ENCODE assay signal across 1 cellular context in the genomic region with DNA sequence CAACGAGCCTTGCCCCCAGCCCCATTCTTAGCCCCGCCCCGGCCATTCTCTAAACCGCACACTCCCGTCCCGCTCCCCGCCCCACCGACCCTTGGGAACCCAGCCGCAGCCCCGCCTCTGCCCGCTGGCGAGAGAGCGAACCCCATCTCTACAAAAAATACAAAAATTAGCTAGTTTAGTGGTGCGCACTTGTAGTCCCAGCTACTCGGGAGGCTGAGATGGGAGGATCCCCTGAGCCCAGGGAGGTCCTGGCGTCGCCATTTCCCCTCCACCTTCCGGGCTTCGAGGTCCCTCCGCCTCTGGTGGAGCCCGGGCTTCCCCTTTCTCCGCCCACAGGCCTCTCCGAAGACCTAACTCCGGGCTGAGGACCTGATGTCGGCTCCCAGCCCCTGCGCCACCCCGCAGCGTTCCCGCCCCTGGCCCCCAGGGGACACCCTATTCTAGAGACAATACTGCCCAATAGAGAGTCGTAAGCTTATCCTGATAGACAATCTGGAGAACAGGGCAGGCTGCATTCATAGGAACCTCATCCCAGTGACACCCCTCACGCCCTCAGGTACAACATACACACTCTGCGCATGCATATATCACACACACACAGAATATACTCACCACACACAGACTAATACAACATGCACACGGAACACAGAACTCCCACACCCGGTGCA.
TF ChIP-seq lines count a peak whose summit lies in the region.

No MANE protein-coding gene starts in this region.

TF ChIP-seq in K562, 482 proteins besides CTCF, POLR2A, EP300 and RAD21 (continued from another document and continues in another):
- TF ChIP-seq, protein P1, sequence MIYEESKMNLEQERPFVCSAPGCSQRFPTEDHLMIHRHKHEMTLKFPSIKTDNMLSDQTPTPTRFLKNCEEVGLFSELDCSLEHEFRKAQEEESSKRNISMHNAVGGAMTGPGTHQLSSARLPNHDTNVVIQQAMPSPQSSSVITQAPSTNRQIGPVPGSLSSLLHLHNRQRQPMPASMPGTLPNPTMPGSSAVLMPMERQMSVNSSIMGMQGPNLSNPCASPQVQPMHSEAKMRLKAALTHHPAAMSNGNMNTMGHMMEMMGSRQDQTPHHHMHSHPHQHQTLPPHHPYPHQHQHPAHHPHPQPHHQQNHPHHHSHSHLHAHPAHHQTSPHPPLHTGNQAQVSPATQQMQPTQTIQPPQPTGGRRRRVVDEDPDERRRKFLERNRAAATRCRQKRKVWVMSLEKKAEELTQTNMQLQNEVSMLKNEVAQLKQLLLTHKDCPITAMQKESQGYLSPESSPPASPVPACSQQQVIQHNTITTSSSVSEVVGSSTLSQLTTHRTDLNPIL (CRISPR knock-in tag; IDR thresholded peaks at IDR 0.05): no peak
- TF ChIP-seq BRF1 (IDR thresholded peaks at IDR 0.05; ENCODE audit: borderline replicate concordance, extremely low read depth, insufficient read length): no peak
- TF ChIP-seq ZNF785 (CRISPR knock-in tag; IDR thresholded peaks at IDR 0.05): no peak
- TF ChIP-seq TOE1 (IDR thresholded peaks at IDR 0.05; ENCODE audit: borderline replicate concordance): no peak
- TF ChIP-seq TOE1 (CRISPR knock-in tag; IDR thresholded peaks at IDR 0.05; ENCODE audit: borderline replicate concordance, low read depth): no peak
- no peak for TF ChIP-seq BACH1 (tag; IDR thresholded peaks at IDR 0.05)
- no peak for TF ChIP-seq BMI1 (IDR thresholded peaks at IDR 0.05; ENCODE audit: low read length)
- TF ChIP-seq, protein P2, sequence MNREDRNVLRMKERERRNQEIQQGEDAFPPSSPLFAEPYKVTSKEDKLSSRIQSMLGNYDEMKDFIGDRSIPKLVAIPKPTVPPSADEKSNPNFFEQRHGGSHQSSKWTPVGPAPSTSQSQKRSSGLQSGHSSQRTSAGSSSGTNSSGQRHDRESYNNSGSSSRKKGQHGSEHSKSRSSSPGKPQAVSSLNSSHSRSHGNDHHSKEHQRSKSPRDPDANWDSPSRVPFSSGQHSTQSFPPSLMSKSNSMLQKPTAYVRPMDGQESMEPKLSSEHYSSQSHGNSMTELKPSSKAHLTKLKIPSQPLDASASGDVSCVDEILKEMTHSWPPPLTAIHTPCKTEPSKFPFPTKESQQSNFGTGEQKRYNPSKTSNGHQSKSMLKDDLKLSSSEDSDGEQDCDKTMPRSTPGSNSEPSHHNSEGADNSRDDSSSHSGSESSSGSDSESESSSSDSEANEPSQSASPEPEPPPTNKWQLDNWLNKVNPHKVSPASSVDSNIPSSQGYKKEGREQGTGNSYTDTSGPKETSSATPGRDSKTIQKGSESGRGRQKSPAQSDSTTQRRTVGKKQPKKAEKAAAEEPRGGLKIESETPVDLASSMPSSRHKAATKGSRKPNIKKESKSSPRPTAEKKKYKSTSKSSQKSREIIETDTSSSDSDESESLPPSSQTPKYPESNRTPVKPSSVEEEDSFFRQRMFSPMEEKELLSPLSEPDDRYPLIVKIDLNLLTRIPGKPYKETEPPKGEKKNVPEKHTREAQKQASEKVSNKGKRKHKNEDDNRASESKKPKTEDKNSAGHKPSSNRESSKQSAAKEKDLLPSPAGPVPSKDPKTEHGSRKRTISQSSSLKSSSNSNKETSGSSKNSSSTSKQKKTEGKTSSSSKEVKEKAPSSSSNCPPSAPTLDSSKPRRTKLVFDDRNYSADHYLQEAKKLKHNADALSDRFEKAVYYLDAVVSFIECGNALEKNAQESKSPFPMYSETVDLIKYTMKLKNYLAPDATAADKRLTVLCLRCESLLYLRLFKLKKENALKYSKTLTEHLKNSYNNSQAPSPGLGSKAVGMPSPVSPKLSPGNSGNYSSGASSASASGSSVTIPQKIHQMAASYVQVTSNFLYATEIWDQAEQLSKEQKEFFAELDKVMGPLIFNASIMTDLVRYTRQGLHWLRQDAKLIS (CRISPR knock-in tag; IDR thresholded peaks at IDR 0.05): no peak; the same call in 1 of the 2 replicates
- TF ChIP-seq, protein P3, sequence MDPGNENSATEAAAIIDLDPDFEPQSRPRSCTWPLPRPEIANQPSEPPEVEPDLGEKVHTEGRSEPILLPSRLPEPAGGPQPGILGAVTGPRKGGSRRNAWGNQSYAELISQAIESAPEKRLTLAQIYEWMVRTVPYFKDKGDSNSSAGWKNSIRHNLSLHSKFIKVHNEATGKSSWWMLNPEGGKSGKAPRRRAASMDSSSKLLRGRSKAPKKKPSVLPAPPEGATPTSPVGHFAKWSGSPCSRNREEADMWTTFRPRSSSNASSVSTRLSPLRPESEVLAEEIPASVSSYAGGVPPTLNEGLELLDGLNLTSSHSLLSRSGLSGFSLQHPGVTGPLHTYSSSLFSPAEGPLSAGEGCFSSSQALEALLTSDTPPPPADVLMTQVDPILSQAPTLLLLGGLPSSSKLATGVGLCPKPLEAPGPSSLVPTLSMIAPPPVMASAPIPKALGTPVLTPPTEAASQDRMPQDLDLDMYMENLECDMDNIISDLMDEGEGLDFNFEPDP (CRISPR knock-in tag; IDR thresholded peaks at IDR 0.05): no peak
- TF ChIP-seq HMGN3 (IDR thresholded peaks at IDR 0.05; ENCODE audit: borderline replicate concordance, extremely low read depth, insufficient read length, low read depth, low read length): peak; percentile 51
- no peak for TF ChIP-seq ZNF444 (CRISPR knock-in tag; IDR thresholded peaks at IDR 0.05)
- TF ChIP-seq, protein P4, sequence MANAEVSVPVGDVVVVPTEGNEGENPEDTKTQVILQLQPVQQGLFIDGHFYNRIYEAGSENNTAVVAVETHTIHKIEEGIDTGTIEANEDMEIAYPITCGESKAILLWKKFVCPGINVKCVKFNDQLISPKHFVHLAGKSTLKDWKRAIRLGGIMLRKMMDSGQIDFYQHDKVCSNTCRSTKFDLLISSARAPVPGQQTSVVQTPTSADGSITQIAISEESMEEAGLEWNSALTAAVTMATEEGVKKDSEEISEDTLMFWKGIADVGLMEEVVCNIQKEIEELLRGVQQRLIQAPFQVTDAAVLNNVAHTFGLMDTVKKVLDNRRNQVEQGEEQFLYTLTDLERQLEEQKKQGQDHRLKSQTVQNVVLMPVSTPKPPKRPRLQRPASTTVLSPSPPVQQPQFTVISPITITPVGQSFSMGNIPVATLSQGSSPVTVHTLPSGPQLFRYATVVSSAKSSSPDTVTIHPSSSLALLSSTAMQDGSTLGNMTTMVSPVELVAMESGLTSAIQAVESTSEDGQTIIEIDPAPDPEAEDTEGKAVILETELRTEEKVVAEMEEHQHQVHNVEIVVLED (CRISPR knock-in tag; IDR thresholded peaks at IDR 0.05): no peak
- no peak for TF ChIP-seq ZNF584 (CRISPR knock-in tag; IDR thresholded peaks at IDR 0.05; ENCODE audit: low read depth)
- TF ChIP-seq SMAD3 (CRISPR knock-in tag; conservative IDR thresholded peaks at IDR 0.05): no peak
- TF ChIP-seq, protein P5, sequence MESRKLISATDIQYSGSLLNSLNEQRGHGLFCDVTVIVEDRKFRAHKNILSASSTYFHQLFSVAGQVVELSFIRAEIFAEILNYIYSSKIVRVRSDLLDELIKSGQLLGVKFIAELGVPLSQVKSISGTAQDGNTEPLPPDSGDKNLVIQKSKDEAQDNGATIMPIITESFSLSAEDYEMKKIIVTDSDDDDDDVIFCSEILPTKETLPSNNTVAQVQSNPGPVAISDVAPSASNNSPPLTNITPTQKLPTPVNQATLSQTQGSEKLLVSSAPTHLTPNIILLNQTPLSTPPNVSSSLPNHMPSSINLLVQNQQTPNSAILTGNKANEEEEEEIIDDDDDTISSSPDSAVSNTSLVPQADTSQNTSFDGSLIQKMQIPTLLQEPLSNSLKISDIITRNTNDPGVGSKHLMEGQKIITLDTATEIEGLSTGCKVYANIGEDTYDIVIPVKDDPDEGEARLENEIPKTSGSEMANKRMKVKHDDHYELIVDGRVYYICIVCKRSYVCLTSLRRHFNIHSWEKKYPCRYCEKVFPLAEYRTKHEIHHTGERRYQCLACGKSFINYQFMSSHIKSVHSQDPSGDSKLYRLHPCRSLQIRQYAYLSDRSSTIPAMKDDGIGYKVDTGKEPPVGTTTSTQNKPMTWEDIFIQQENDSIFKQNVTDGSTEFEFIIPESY (CRISPR knock-in tag; IDR thresholded peaks at IDR 0.05): no peak
- TF ChIP-seq, protein P6, sequence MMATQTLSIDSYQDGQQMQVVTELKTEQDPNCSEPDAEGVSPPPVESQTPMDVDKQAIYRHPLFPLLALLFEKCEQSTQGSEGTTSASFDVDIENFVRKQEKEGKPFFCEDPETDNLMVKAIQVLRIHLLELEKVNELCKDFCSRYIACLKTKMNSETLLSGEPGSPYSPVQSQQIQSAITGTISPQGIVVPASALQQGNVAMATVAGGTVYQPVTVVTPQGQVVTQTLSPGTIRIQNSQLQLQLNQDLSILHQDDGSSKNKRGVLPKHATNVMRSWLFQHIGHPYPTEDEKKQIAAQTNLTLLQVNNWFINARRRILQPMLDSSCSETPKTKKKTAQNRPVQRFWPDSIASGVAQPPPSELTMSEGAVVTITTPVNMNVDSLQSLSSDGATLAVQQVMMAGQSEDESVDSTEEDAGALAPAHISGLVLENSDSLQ (IDR thresholded peaks at IDR 0.05): peak; percentile 58; the same call in 1 of the 2 replicates
- TF ChIP-seq ZNF41 (CRISPR knock-in tag; conservative IDR thresholded peaks at IDR 0.05): no peak
- TF ChIP-seq HDAC6 (IDR thresholded peaks at IDR 0.05; ENCODE audit: low read depth, low read length): no peak
- TF ChIP-seq KDM1A (IDR thresholded peaks at IDR 0.05): no peak; a peak in 1 of 4 replicates
- TF ChIP-seq, protein P7, sequence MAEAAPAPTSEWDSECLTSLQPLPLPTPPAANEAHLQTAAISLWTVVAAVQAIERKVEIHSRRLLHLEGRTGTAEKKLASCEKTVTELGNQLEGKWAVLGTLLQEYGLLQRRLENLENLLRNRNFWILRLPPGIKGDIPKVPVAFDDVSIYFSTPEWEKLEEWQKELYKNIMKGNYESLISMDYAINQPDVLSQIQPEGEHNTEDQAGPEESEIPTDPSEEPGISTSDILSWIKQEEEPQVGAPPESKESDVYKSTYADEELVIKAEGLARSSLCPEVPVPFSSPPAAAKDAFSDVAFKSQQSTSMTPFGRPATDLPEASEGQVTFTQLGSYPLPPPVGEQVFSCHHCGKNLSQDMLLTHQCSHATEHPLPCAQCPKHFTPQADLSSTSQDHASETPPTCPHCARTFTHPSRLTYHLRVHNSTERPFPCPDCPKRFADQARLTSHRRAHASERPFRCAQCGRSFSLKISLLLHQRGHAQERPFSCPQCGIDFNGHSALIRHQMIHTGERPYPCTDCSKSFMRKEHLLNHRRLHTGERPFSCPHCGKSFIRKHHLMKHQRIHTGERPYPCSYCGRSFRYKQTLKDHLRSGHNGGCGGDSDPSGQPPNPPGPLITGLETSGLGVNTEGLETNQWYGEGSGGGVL (CRISPR knock-in tag; IDR thresholded peaks at IDR 0.05): no peak
- TF ChIP-seq, protein P8, sequence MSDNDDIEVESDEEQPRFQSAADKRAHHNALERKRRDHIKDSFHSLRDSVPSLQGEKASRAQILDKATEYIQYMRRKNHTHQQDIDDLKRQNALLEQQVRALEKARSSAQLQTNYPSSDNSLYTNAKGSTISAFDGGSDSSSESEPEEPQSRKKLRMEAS (CRISPR knock-in tag; IDR thresholded peaks at IDR 0.05): no peak
- TF ChIP-seq EGR1 (conservative IDR thresholded peaks at IDR 0.05): peak; percentile 41
- no peak for TF ChIP-seq ETV6 (IDR thresholded peaks at IDR 0.05; ENCODE audit: borderline replicate concordance in 1 of 2, low read depth in 2 of 2, low read length in 1 of 2)
- no peak for TF ChIP-seq ETV6 (CRISPR knock-in tag; IDR thresholded peaks at IDR 0.05; ENCODE audit: borderline replicate concordance)
- no peak for TF ChIP-seq ZNF184 (CRISPR knock-in tag; IDR thresholded peaks at IDR 0.05)
- no peak for TF ChIP-seq JUND (IDR thresholded peaks at IDR 0.05; ENCODE audit: borderline replicate concordance, low read depth, low read length)
- no peak; the same call in 2 of the 3 replicates for TF ChIP-seq JUND (tag; IDR thresholded peaks at IDR 0.05; ENCODE audit: borderline replicate concordance, low read depth, low read length)
- TF ChIP-seq CHCHD3 (CRISPR knock-in tag; IDR thresholded peaks at IDR 0.05): no peak
- TF ChIP-seq, protein P9, sequence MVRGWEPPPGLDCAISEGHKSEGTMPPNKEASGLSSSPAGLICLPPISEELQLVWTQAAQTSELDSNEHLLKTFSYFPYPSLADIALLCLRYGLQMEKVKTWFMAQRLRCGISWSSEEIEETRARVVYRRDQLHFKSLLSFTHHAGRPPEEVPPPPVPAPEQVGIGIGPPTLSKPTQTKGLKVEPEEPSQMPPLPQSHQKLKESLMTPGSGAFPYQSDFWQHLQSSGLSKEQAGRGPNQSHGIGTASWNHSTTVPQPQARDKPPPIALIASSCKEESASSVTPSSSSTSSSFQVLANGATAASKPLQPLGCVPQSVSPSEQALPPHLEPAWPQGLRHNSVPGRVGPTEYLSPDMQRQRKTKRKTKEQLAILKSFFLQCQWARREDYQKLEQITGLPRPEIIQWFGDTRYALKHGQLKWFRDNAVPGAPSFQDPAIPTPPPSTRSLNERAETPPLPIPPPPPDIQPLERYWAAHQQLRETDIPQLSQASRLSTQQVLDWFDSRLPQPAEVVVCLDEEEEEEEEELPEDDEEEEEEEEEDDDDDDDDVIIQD (CRISPR knock-in tag; IDR thresholded peaks at IDR 0.05): no peak
- no peak for TF ChIP-seq MCM7 (IDR thresholded peaks at IDR 0.05)
- TF ChIP-seq HNRNPUL1 (IDR thresholded peaks at IDR 0.05; ENCODE audit: low read length): no peak
- peak; percentile 80 for TF ChIP-seq L3MBTL2 (IDR thresholded peaks at IDR 0.05)
- no peak for TF ChIP-seq TRIM28 (IDR thresholded peaks at IDR 0.05)
- TF ChIP-seq, protein P10, sequence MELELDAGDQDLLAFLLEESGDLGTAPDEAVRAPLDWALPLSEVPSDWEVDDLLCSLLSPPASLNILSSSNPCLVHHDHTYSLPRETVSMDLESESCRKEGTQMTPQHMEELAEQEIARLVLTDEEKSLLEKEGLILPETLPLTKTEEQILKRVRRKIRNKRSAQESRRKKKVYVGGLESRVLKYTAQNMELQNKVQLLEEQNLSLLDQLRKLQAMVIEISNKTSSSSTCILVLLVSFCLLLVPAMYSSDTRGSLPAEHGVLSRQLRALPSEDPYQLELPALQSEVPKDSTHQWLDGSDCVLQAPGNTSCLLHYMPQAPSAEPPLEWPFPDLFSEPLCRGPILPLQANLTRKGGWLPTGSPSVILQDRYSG (tag; conservative IDR thresholded peaks at IDR 0.05; ENCODE audit: low read depth): no peak
- TF ChIP-seq PTBP1 (IDR thresholded peaks at IDR 0.05; ENCODE audit: low read depth, low read length): no peak
- TF ChIP-seq, protein P11, sequence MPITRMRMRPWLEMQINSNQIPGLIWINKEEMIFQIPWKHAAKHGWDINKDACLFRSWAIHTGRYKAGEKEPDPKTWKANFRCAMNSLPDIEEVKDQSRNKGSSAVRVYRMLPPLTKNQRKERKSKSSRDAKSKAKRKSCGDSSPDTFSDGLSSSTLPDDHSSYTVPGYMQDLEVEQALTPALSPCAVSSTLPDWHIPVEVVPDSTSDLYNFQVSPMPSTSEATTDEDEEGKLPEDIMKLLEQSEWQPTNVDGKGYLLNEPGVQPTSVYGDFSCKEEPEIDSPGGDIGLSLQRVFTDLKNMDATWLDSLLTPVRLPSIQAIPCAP (CRISPR knock-in tag; IDR thresholded peaks at IDR 0.05; ENCODE audit: borderline replicate concordance): no peak
- no peak for TF ChIP-seq SRSF7 (optimal IDR thresholded peaks at IDR 0.05; ENCODE audit: low read depth, low read length)
- TF ChIP-seq, protein P12, sequence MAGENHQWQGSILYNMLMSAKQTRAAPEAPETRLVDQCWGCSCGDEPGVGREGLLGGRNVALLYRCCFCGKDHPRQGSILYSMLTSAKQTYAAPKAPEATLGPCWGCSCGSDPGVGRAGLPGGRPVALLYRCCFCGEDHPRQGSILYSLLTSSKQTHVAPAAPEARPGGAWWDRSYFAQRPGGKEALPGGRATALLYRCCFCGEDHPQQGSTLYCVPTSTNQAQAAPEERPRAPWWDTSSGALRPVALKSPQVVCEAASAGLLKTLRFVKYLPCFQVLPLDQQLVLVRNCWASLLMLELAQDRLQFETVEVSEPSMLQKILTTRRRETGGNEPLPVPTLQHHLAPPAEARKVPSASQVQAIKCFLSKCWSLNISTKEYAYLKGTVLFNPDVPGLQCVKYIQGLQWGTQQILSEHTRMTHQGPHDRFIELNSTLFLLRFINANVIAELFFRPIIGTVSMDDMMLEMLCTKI (IDR thresholded peaks at IDR 0.05; ENCODE audit: partially characterized antibody): no peak
- TF ChIP-seq BCOR (IDR thresholded peaks at IDR 0.05): no peak
- TF ChIP-seq ZNF780A (CRISPR knock-in tag; IDR thresholded peaks at IDR 0.05): no peak
- no peak for TF ChIP-seq SRF (CRISPR knock-in tag; IDR thresholded peaks at IDR 0.05)
- TF ChIP-seq ADNP (tag; IDR thresholded peaks at IDR 0.05): no peak
